Comparison of ENCODE assay signal across 1 cellular context in the genomic region with DNA sequence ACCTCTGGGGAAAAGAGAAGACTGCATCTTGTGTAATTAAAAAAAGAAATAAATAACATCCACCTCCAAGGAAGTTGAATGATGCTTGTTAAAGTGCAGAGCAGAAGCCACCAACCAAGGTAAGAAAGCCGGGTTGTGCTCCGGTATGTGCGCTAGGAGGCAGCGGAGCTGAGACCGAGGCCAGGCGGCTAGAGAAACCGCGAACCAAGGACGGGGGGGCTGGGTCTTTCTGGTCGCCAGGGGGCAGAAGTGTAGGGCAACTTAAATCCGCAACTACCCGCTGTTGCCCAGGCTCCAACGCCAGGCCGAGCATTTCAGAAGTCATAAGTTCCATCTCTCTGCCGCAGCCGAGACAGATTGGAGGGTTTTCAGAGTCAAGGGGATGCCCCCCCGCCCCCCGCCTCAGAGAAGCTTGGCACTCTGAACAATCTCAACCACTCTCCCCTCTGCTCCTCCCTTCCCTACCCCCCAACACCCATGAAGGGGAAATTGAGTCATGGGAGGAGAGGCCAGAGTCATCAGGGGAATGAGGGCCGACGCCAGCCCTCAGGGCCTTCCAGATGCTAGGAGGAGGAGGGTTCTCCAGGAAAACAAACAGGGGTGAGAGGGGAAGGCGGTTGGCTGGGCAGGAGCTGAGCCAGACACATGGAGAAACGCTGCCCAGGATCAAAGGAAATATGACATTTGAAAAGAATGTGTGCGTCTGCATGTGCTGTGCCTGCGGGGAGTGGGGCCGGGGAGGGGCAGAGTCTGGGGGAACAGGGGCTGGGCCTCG.
TF ChIP-seq lines count a peak whose summit lies in the region.

No MANE protein-coding gene starts in this region.

TF ChIP-seq in HepG2, 621 proteins besides CTCF, POLR2A, EP300 and RAD21 (continued from another document and continues in another):
- TF ChIP-seq, protein P1, sequence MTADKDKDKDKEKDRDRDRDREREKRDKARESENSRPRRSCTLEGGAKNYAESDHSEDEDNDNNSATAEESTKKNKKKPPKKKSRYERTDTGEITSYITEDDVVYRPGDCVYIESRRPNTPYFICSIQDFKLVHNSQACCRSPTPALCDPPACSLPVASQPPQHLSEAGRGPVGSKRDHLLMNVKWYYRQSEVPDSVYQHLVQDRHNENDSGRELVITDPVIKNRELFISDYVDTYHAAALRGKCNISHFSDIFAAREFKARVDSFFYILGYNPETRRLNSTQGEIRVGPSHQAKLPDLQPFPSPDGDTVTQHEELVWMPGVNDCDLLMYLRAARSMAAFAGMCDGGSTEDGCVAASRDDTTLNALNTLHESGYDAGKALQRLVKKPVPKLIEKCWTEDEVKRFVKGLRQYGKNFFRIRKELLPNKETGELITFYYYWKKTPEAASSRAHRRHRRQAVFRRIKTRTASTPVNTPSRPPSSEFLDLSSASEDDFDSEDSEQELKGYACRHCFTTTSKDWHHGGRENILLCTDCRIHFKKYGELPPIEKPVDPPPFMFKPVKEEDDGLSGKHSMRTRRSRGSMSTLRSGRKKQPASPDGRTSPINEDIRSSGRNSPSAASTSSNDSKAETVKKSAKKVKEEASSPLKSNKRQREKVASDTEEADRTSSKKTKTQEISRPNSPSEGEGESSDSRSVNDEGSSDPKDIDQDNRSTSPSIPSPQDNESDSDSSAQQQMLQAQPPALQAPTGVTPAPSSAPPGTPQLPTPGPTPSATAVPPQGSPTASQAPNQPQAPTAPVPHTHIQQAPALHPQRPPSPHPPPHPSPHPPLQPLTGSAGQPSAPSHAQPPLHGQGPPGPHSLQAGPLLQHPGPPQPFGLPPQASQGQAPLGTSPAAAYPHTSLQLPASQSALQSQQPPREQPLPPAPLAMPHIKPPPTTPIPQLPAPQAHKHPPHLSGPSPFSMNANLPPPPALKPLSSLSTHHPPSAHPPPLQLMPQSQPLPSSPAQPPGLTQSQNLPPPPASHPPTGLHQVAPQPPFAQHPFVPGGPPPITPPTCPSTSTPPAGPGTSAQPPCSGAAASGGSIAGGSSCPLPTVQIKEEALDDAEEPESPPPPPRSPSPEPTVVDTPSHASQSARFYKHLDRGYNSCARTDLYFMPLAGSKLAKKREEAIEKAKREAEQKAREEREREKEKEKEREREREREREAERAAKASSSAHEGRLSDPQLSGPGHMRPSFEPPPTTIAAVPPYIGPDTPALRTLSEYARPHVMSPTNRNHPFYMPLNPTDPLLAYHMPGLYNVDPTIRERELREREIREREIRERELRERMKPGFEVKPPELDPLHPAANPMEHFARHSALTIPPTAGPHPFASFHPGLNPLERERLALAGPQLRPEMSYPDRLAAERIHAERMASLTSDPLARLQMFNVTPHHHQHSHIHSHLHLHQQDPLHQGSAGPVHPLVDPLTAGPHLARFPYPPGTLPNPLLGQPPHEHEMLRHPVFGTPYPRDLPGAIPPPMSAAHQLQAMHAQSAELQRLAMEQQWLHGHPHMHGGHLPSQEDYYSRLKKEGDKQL (CRISPR knock-in tag; IDR thresholded peaks at IDR 0.05; ENCODE audit: low read depth): no peak
- TF ChIP-seq ZNF562 (CRISPR knock-in tag; IDR thresholded peaks at IDR 0.05; ENCODE audit: borderline replicate concordance): no peak
- TF ChIP-seq, protein P2, sequence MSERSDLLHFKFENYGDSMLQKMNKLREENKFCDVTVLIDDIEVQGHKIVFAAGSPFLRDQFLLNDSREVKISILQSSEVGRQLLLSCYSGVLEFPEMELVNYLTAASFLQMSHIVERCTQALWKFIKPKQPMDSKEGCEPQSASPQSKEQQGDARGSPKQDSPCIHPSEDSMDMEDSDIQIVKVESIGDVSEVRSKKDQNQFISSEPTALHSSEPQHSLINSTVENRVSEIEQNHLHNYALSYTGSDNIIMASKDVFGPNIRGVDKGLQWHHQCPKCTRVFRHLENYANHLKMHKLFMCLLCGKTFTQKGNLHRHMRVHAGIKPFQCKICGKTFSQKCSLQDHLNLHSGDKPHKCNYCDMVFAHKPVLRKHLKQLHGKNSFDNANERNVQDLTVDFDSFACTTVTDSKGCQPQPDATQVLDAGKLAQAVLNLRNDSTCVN (CRISPR knock-in tag; IDR thresholded peaks at IDR 0.05; ENCODE audit: borderline replicate concordance): peak; percentile 85; the same call in 1 of the 2 replicates
- TF ChIP-seq ZNF350 (CRISPR knock-in tag; IDR thresholded peaks at IDR 0.05; ENCODE audit: borderline replicate concordance, low read depth): peak; percentile 90; the same call in 1 of the 2 replicates
- TF ChIP-seq, protein P3, sequence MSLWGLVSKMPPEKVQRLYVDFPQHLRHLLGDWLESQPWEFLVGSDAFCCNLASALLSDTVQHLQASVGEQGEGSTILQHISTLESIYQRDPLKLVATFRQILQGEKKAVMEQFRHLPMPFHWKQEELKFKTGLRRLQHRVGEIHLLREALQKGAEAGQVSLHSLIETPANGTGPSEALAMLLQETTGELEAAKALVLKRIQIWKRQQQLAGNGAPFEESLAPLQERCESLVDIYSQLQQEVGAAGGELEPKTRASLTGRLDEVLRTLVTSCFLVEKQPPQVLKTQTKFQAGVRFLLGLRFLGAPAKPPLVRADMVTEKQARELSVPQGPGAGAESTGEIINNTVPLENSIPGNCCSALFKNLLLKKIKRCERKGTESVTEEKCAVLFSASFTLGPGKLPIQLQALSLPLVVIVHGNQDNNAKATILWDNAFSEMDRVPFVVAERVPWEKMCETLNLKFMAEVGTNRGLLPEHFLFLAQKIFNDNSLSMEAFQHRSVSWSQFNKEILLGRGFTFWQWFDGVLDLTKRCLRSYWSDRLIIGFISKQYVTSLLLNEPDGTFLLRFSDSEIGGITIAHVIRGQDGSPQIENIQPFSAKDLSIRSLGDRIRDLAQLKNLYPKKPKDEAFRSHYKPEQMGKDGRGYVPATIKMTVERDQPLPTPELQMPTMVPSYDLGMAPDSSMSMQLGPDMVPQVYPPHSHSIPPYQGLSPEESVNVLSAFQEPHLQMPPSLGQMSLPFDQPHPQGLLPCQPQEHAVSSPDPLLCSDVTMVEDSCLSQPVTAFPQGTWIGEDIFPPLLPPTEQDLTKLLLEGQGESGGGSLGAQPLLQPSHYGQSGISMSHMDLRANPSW (CRISPR knock-in tag; IDR thresholded peaks at IDR 0.05; ENCODE audit: borderline replicate concordance): peak; percentile 59; the same call in 1 of the 2 replicates
- peak; percentile 85; the same call in 1 of the 2 replicates for TF ChIP-seq MIER2 (CRISPR knock-in tag; IDR thresholded peaks at IDR 0.05)
- TF ChIP-seq ZZZ3 (CRISPR knock-in tag; IDR thresholded peaks at IDR 0.05; ENCODE audit: borderline replicate concordance): peak; percentile 75; the same call in 1 of the 2 replicates
- TF ChIP-seq ZSCAN21 (CRISPR knock-in tag; IDR thresholded peaks at IDR 0.05; ENCODE audit: borderline replicate concordance): peak; percentile 87; the same call in 1 of the 2 replicates
- TF ChIP-seq, protein P4, sequence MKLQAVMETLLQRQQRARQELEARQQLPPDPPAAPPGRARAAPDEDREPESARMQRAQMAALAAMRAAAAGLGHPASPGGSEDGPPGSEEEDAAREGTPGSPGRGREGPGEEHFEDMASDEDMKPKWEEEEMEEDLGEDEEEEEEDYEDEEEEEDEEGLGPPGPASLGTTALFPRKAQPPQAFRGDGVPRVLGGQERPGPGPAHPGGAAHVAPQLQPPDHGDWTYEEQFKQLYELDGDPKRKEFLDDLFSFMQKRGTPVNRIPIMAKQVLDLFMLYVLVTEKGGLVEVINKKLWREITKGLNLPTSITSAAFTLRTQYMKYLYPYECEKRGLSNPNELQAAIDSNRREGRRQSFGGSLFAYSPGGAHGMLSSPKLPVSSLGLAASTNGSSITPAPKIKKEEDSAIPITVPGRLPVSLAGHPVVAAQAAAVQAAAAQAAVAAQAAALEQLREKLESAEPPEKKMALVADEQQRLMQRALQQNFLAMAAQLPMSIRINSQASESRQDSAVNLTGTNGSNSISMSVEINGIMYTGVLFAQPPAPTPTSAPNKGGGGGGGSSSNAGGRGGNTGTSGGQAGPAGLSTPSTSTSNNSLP (IDR thresholded peaks at IDR 0.05; ENCODE audit: low read depth, low read length): peak; percentile 30; the same call in 1 of the 2 replicates
- TF ChIP-seq, protein P5, sequence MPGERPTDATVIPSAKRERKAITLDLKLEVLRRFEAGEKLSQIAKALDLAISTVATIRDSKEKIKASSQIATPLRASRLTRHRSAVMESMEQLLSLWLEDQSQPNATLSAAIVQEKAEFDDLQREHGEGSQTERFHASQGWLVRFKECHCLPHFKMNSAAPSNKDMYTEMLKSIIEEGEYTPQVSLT (CRISPR knock-in tag; IDR thresholded peaks at IDR 0.05; ENCODE audit: borderline replicate concordance, low read depth): no peak
- no peak for TF ChIP-seq SRSF9 (IDR thresholded peaks at IDR 0.05; ENCODE audit: borderline replicate concordance, insufficient read depth, low read depth, low read length, poor library complexity, severe bottlenecking)
- peak; percentile 47; the same call in 1 of the 2 replicates for TF ChIP-seq ZNF839 (CRISPR knock-in tag; IDR thresholded peaks at IDR 0.05; ENCODE audit: borderline replicate concordance)
- peak; percentile 51 for TF ChIP-seq SKI (IDR thresholded peaks at IDR 0.05; ENCODE audit: partially characterized antibody)
- TF ChIP-seq, protein P6, sequence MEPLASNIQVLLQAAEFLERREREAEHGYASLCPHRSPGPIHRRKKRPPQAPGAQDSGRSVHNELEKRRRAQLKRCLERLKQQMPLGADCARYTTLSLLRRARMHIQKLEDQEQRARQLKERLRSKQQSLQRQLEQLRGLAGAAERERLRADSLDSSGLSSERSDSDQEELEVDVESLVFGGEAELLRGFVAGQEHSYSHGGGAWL (CRISPR knock-in tag; IDR thresholded peaks at IDR 0.05): peak; percentile 78
- TF ChIP-seq ZC3H4 (CRISPR knock-in tag; IDR thresholded peaks at IDR 0.05; ENCODE audit: borderline replicate concordance): no peak
- TF ChIP-seq ZNF160 (CRISPR knock-in tag; IDR thresholded peaks at IDR 0.05): peak; percentile 88; the same call in 1 of the 2 replicates
- no peak for TF ChIP-seq ZKSCAN1 (IDR thresholded peaks at IDR 0.05; ENCODE audit: low read length)
- 0 out of 2 replicates have a peak, but pooled peaks have one; percentile 73 for TF ChIP-seq RELA (CRISPR knock-in tag; IDR thresholded peaks at IDR 0.05)
- TF ChIP-seq JDP2 (CRISPR knock-in tag; IDR thresholded peaks at IDR 0.05; ENCODE audit: borderline replicate concordance): no peak
- peak; percentile 68 for TF ChIP-seq ZFP36 (IDR thresholded peaks at IDR 0.05; ENCODE audit: borderline replicate concordance, low read depth, low read length, partially characterized antibody)
- TF ChIP-seq MXD4 (CRISPR knock-in tag; IDR thresholded peaks at IDR 0.05): peak; percentile 84; the same call in 1 of the 2 replicates
- no peak for TF ChIP-seq ZBTB3 (CRISPR knock-in tag; IDR thresholded peaks at IDR 0.05; ENCODE audit: borderline replicate concordance, low read depth)
- TF ChIP-seq, protein P7, sequence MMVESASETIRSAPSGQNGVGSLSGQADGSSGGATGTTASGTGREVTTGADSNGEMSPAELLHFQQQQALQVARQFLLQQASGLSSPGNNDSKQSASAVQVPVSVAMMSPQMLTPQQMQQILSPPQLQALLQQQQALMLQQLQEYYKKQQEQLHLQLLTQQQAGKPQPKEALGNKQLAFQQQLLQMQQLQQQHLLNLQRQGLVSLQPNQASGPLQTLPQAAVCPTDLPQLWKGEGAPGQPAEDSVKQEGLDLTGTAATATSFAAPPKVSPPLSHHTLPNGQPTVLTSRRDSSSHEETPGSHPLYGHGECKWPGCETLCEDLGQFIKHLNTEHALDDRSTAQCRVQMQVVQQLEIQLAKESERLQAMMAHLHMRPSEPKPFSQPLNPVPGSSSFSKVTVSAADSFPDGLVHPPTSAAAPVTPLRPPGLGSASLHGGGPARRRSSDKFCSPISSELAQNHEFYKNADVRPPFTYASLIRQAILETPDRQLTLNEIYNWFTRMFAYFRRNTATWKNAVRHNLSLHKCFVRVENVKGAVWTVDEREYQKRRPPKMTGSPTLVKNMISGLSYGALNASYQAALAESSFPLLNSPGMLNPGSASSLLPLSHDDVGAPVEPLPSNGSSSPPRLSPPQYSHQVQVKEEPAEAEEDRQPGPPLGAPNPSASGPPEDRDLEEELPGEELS (CRISPR knock-in tag; IDR thresholded peaks at IDR 0.05): peak; percentile 63; the same call in 1 of the 2 replicates
- no peak for TF ChIP-seq FIP1L1 (IDR thresholded peaks at IDR 0.05; ENCODE audit: borderline replicate concordance, insufficient read depth, low read depth, low read length)
- TF ChIP-seq, protein P8, sequence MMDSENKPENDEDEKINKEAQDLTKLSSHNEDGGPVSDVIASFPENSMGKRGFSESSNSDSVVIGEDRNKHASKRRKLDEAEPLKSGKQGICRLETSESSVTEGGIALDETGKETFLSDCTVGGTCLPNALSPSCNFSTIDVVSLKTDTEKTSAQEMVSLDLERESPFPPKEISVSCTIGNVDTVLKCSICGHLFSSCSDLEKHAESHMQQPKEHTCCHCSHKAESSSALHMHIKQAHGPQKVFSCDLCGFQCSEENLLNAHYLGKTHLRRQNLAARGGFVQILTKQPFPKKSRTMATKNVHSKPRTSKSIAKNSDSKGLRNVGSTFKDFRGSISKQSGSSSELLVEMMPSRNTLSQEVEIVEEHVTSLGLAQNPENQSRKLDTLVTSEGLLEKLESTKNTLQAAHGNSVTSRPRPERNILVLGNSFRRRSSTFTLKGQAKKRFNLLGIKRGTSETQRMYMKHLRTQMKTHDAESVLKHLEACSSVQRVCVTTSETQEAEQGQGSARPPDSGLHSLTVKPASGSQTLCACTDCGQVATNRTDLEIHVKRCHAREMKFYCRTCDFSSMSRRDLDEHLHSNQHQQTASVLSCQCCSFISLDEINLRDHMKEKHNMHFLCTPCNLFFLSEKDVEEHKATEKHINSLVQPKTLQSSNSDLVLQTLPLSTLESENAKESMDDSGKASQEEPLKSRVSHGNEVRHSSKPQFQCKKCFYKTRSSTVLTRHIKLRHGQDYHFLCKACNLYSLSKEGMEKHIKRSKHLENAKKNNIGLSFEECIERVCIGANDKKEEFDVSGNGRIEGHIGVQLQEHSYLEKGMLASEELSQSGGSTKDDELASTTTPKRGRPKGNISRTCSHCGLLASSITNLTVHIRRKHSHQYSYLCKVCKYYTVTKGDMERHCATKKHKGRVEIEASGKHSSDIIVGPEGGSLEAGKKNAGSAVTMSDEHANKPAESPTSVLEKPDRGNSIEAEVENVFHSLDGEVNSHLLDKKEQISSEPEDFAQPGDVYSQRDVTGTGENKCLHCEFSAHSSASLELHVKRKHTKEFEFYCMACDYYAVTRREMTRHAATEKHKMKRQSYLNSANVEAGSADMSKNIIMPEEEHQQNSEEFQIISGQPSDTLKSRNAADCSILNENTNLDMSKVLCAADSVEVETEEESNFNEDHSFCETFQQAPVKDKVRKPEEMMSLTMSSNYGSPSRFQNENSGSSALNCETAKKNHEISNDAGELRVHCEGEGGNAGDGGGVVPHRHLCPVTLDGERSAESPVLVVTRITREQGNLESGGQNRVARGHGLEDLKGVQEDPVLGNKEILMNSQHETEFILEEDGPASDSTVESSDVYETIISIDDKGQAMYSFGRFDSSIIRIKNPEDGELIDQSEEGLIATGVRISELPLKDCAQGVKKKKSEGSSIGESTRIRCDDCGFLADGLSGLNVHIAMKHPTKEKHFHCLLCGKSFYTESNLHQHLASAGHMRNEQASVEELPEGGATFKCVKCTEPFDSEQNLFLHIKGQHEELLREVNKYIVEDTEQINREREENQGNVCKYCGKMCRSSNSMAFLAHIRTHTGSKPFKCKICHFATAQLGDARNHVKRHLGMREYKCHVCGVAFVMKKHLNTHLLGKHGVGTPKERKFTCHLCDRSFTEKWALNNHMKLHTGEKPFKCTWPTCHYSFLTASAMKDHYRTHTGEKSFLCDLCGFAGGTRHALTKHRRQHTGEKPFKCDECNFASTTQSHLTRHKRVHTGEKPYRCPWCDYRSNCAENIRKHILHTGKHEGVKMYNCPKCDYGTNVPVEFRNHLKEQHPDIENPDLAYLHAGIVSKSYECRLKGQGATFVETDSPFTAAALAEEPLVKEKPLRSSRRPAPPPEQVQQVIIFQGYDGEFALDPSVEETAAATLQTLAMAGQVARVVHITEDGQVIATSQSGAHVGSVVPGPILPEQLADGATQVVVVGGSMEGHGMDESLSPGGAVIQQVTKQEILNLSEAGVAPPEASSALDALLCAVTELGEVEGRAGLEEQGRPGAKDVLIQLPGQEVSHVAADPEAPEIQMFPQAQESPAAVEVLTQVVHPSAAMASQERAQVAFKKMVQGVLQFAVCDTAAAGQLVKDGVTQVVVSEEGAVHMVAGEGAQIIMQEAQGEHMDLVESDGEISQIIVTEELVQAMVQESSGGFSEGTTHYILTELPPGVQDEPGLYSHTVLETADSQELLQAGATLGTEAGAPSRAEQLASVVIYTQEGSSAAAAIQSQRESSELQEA (CRISPR knock-in tag; IDR thresholded peaks at IDR 0.05; ENCODE audit: not compliant biosample characterization): no peak
